ENCODE assay signal across 12 cellular contexts in genomic region chr14:66650491-66650911, GRCh38.
A peak's percentile ranks its signal among the peaks of the same experiment; 100 is the strongest.
DNase-seq lines count a peak whose midpoint lies in the region; ATAC-seq, FAIRE-seq and TF ChIP-seq lines count a peak whose summit lies in the region.
"Had no signal": no experiment of that assay in that cellular context is flagged by ENCODE, and none has a peak within 500 bp of the region (broad histone marks: within the 10 kb centered on the region; RNA-seq: fewer than 3 reads in every experiment).

No MANE protein-coding gene starts in this region.

- H3K27me3 ChIP-seq in Loucy (ENCODE audit: insufficient read depth, low read length, poor library complexity, severe bottlenecking) (no peaks in the 10 kb centered on the region), keratinocyte (ENCODE audit: control insufficient read depth, extremely low read depth, insufficient read depth, low read length) (no peaks in the 10 kb centered on the region), neuronal stem cell (ENCODE audit: control insufficient read depth in 3 of 3, insufficient read depth in 3 of 3, low read depth in 1 of 3, low read length in 3 of 3) (no peaks in the 10 kb centered on the region), suprapubic skin (no peaks in the 10 kb centered on the region)

- H3K4me1 ChIP-seq in Loucy (ENCODE audit: insufficient read depth, low read length, poor library complexity, severe bottlenecking) (peaks cover 18% of the 10 kb centered on the region), keratinocyte (ENCODE audit: control insufficient read depth, extremely low read depth, insufficient read depth, low read length) (peaks cover 5% of the 10 kb centered on the region), neuronal stem cell (ENCODE audit: control insufficient read depth in 2 of 2, insufficient read depth in 1 of 2, low read depth in 1 of 2, low read length in 2 of 2) (peaks cover 9 to 10% of the 10 kb centered on the region in 2 donors), suprapubic skin (no peaks in the 10 kb centered on the region)

- H3K9me2 ChIP-seq in Loucy (replicated peaks; ENCODE audit: low read depth, low read length): no peaks in the 10 kb centered on the region

- TF ChIP-seq EP300 in suprapubic skin (IDR thresholded peaks at IDR 0.05): no peak

- H3K23ac ChIP-seq in neuronal stem cell (ENCODE audit: low read depth, low read length, poor library complexity): no peak overlapping the region

- TF ChIP-seq POLR2A in suprapubic skin (IDR thresholded peaks at IDR 0.05): no peak

- H3K4me2 ChIP-seq in Loucy (ENCODE audit: low read depth, low read length, poor library complexity, severe bottlenecking) (peak overlapping the region; percentile 0), keratinocyte (ENCODE audit: control insufficient read depth, extremely low read depth, insufficient read depth, low read depth, low read length) (no peak overlapping the region), neuronal stem cell (ENCODE audit: insufficient read depth, low read length, poor library complexity, severe bottlenecking) (no peak overlapping the region)

- no peak overlapping the region for H2BK120ac ChIP-seq in neuronal stem cell (ENCODE audit: low read depth, low read length)

- H3K14ac ChIP-seq in neuronal stem cell (ENCODE audit: low read length): no peak overlapping the region

- no peaks in the 10 kb centered on the region for H3K9me3 ChIP-seq in Loucy (ENCODE audit: insufficient read depth, low read depth, low read length)
- H3K9me3 ChIP-seq in keratinocyte (ENCODE audit: control insufficient read depth, low read depth, low read length): no peaks in the 10 kb centered on the region
- H3K9me3 ChIP-seq in neuronal stem cell (replicated peaks in 1 of 2; ENCODE audit: control insufficient read depth in 2 of 2, insufficient read depth in 1 of 2, low read depth in 1 of 2, low read length in 2 of 2): no peaks in the 10 kb centered on the region
- H3K9me3 ChIP-seq in suprapubic skin: no peaks in the 10 kb centered on the region

- H3K79me1 ChIP-seq in neuronal stem cell (ENCODE audit: low read depth, low read length): no peaks in the 10 kb centered on the region

- no peak overlapping the region for H2BK12ac ChIP-seq in neuronal stem cell (ENCODE audit: low read length)

- H3K18ac ChIP-seq in neuronal stem cell (ENCODE audit: low read length): no peak overlapping the region

- no peak overlapping the region for H3K4ac ChIP-seq in neuronal stem cell (ENCODE audit: low read length)

- no peak overlapping the region for H3K4me3 ChIP-seq in Loucy (ENCODE audit: low read length, poor library complexity, severe bottlenecking)
- H3K4me3 ChIP-seq in keratinocyte (ENCODE audit: control insufficient read depth in 2 of 3, extremely low read depth in 1 of 3, insufficient read depth in 2 of 3, low read depth in 1 of 3, low read length in 3 of 3): no peak overlapping the region
- no peak overlapping the region for H3K4me3 ChIP-seq in neuronal stem cell (ENCODE audit: low read length in 2 of 2)
- no peak overlapping the region for H3K4me3 ChIP-seq in suprapubic skin

- H2AK5ac ChIP-seq in neuronal stem cell (ENCODE audit: low read depth, low read length): no peak overlapping the region

- H4K20me1 ChIP-seq in Loucy (ENCODE audit: insufficient read depth, low read length, poor library complexity, severe bottlenecking) (no peaks in the 10 kb centered on the region), keratinocyte (ENCODE audit: control insufficient read depth, extremely low read depth, insufficient read depth, low read length) (no peaks in the 10 kb centered on the region)

- H3K36me3 ChIP-seq in Loucy (ENCODE audit: insufficient read depth, low read length) (no peaks in the 10 kb centered on the region), keratinocyte (ENCODE audit: control insufficient read depth in 2 of 2, extremely low read depth in 1 of 2, insufficient read depth in 2 of 2, low read length in 2 of 2) (no peaks in the 10 kb centered on the region), neuronal stem cell (replicated peaks in 1 of 2; ENCODE audit: control insufficient read depth in 2 of 2, insufficient read depth in 2 of 2, low read length in 2 of 2) (no peaks in the 10 kb centered on the region), suprapubic skin (no peaks in the 10 kb centered on the region)

- no peak overlapping the region for H4K8ac ChIP-seq in neuronal stem cell (ENCODE audit: low read depth, low read length)

- FAIRE-seq in keratinocyte (lab: Jason Lieb, UNC) (peak; percentile 48), RCC 7860 (lab: Jason Lieb, UNC) (no peak)

- H2AFZ ChIP-seq in Loucy (ENCODE audit: low read length) (no peak overlapping the region), keratinocyte (ENCODE audit: control insufficient read depth, low read length) (no peak overlapping the region), neuronal stem cell (ENCODE audit: low read length) (no peak overlapping the region)

- ATAC-seq in GM19467 (IDR thresholded peaks at IDR 0.05; ENCODE audit: unreplicated experiment): peak; percentile 48
- ATAC-seq: natural killer cell treated with Interleukin-12 subunit alpha and Interleukin-12 subunit beta and Interleukin-15 and Interleukin-18, amount 100 ng/mL, for 72 hours had no signal

- dilution Hi-C loops in keratinocyte (cut with MboI; ENCODE audit: extremely low pct_ligation_motif_present, low sequenced_read_pairs): no loop called here

- no peaks in the 10 kb centered on the region for H3K79me2 ChIP-seq in Loucy (ENCODE audit: insufficient read depth, low read length)
- peaks cover 11% of the 10 kb centered on the region for H3K79me2 ChIP-seq in keratinocyte (ENCODE audit: control insufficient read depth, insufficient read depth, low read length)

- no CpG with 5 or more reads among the region's 3 CpGs for WGBS in neuronal stem cell (ENCODE audit: extremely low coverage in 2 of 2, insufficient read length in 2 of 2, insufficient replicate concordance in 1 of 2), 2 donors
- 51% methylated on average over 3 of the region's 3 CpGs for WGBS in suprapubic skin

- no peak overlapping the region for H2BK5ac ChIP-seq in neuronal stem cell (ENCODE audit: low read length)

- TF ChIP-seq CTCF in Loucy (conservative IDR thresholded peaks at IDR 0.05; ENCODE audit: low read length): no peak
- no peak for TF ChIP-seq CTCF in keratinocyte (optimal IDR thresholded peaks at IDR 0.05 in 1 of 3, IDR thresholded peaks at IDR 0.05 in 1 of 3, conservative IDR thresholded peaks at IDR 0.05 in 1 of 3; ENCODE audit: extremely low read depth in 1 of 3, insufficient read depth in 2 of 3, low read length in 3 of 3)
- no peak for TF ChIP-seq CTCF in suprapubic skin (IDR thresholded peaks at IDR 0.05)

- no peak overlapping the region for H3K27ac ChIP-seq in keratinocyte (ENCODE audit: control insufficient read depth, insufficient read depth, low read length)
- H3K27ac ChIP-seq in neuronal stem cell (replicated peaks; ENCODE audit: low read length): no peak overlapping the region
- H3K27ac ChIP-seq in suprapubic skin: no peak overlapping the region
- H3K27ac ChIP-seq: 22Rv1 had no signal

- H3K9ac ChIP-seq in Loucy (ENCODE audit: low read depth, low read length, poor library complexity, severe bottlenecking) (no peak overlapping the region), keratinocyte (ENCODE audit: control insufficient read depth, extremely low read depth, insufficient read depth, low read length) (no peak overlapping the region), neuronal stem cell (ENCODE audit: low read depth, low read length, poor library complexity) (no peak overlapping the region)

- DNase-seq in DMS53 (lab: John Stamatoyannopoulos, UW) (peak; percentile 11), DMS53 treated with DMSO at 0.1 percent for 48 hours (lab: John Stamatoyannopoulos, UW; ENCODE audit: unreplicated experiment) (no peak), keratinocyte (ENCODE audit: low read depth, low spot score) (no peak), neuronal stem cell (ENCODE audit: low spot score) (no peak), suprapubic skin (ENCODE audit: low spot score in 2 of 2) (no peak), RCC 7860 (ENCODE audit: low spot score) (no peak)
- DNase-seq: activated naive CD4-positive, alpha-beta T cell treated with Interleukin-2 at 50 U/mL for 16 hours; substantia nigra had no signal

- no peak overlapping the region for H2BK15ac ChIP-seq in neuronal stem cell (ENCODE audit: low read length)

- no peaks in the 10 kb centered on the region for H3F3A ChIP-seq in Loucy (ENCODE audit: low read depth)

- no peak overlapping the region for H4K91ac ChIP-seq in neuronal stem cell (ENCODE audit: low read depth, low read length, poor library complexity)

- H3K9me1 ChIP-seq in keratinocyte (ENCODE audit: control insufficient read depth, extremely low read depth, insufficient read depth, low read length): no peaks in the 10 kb centered on the region
